In genomic region chr20:62382306-62383198, GRCh38 we compare ENCODE assay signal across 8 cellular contexts. TPM values are rescaled to one million over a fixed set of nuclear protein-coding genes. Genes with fewer than 3 reads are reported as not detected.
DNase-seq lines count a peak whose midpoint lies in the region; ATAC-seq and TF ChIP-seq lines count a peak whose summit lies in the region.

No MANE protein-coding gene starts in this region.

- H2AFZ ChIP-seq in fibroblast of lung (ENCODE audit: low read length), result no peak overlapping the region

- no peak overlapping the region for H3K4me2 ChIP-seq in fibroblast of lung (ENCODE audit: extremely low read depth, insufficient read depth, low read length)

- no peaks in the 10 kb centered on the region for H3K9me3 ChIP-seq in CD4-positive, alpha-beta T cell (ENCODE audit: control insufficient read depth, low read length)
- H3K9me3 ChIP-seq in fibroblast of lung (ENCODE audit: control insufficient read depth, insufficient read depth, low read depth, low read length), result no peaks in the 10 kb centered on the region
- H3K9me3 ChIP-seq in thoracic aorta, result no peaks in the 10 kb centered on the region

- H3K4me3 ChIP-seq in fibroblast of lung (replicated peaks in 1 of 4; ENCODE audit: control extremely low read depth in 1 of 4, insufficient read depth in 1 of 4, low read depth in 3 of 4, low read length in 4 of 4) (no peak overlapping the region), thoracic aorta (no peak overlapping the region)

- H3K4me1 ChIP-seq in fibroblast of lung (ENCODE audit: control insufficient read depth, extremely low read depth, insufficient read depth, low read length), result peaks cover 10% of the 10 kb centered on the region
- peaks cover 8 to 31% of the 10 kb centered on the region in 2 donors for H3K4me1 ChIP-seq in thoracic aorta (ENCODE audit: control insufficient read depth in 1 of 2, low read depth in 2 of 2)

- H3K79me2 ChIP-seq in fibroblast of lung (ENCODE audit: control insufficient read depth, insufficient read depth, low read length), result peaks cover 30% of the 10 kb centered on the region

- H3K9ac ChIP-seq in fibroblast of lung (ENCODE audit: insufficient read depth, low read length), result no peak overlapping the region

- peak overlapping the region; percentile 85 for H3K27ac Mint-ChIP-seq in CD4-positive, alpha-beta T cell

- peak; percentile 86 for TF ChIP-seq CTCF in CD4-positive, alpha-beta T cell (IDR thresholded peaks at IDR 0.05)
- TF ChIP-seq CTCF in fibroblast of lung (conservative IDR thresholded peaks at IDR 0.05 in 1 of 2, IDR thresholded peaks at IDR 0.05 in 1 of 2; ENCODE audit: low read depth in 1 of 2, low read length in 2 of 2), result peak; percentile 84 to 93
- peak; percentile 90 for TF ChIP-seq CTCF in thoracic aorta (IDR thresholded peaks at IDR 0.05)

- no peaks in the 10 kb centered on the region for H4K20me1 ChIP-seq in fibroblast of lung (ENCODE audit: control insufficient read depth, extremely low read depth, insufficient read depth, low read length)

- H3K4me1 Mint-ChIP-seq in CD4-positive, alpha-beta T cell (ENCODE audit: low read depth), result peaks cover 39% of the 10 kb centered on the region
- H3K4me1 Mint-ChIP-seq in activated T-cell treated with anti-CD3 and anti-CD28 coated beads, Interleukin-2, amount 50 U/mL, for 4 hours (ENCODE audit: low read depth), result peaks cover 23% of the 10 kb centered on the region

- peak; percentile 62 to 79 (median 71) for DNase-seq in CD4-positive, alpha-beta T cell
- DNase-seq in LHCN-M2 (ENCODE audit: low read depth) (peak; percentile 56), RKO (ENCODE audit: low spot score) (peak; percentile 83), fibroblast of lung (ENCODE audit: low read depth in 2 of 2) (peak; percentile 62 to 66), occipital lobe (lab: John Stamatoyannopoulos, UW) (peak; percentile 53), thoracic aorta (ENCODE audit: low spot score) (no peak)
- DNase-seq in activated T-cell treated with anti-CD3 and anti-CD28 coated beads, Interleukin-2, amount 50 U/mL, for 4 hours, result peak; percentile 73

- H3K36me3 Mint-ChIP-seq in CD4-positive, alpha-beta T cell (ENCODE audit: low read depth), result peaks cover 34% of the 10 kb centered on the region
- peaks cover 11% of the 10 kb centered on the region for H3K36me3 Mint-ChIP-seq in activated T-cell treated with anti-CD3 and anti-CD28 coated beads, Interleukin-2, amount 50 U/mL, for 4 hours (ENCODE audit: insufficient read depth)

- POLR2A ChIA-PET in CD4-positive, alpha-beta T cell (lab: Charles Lee), result interaction anchor here (1.0 kb wide), 1 partner anchor 372 kb away, joined by 6 read pairs; no protein-coding TSS in a partner anchor

- no peaks in the 10 kb centered on the region for H3K27me3 Mint-ChIP-seq in CD4-positive, alpha-beta T cell
- H3K27me3 Mint-ChIP-seq in activated T-cell treated with anti-CD3 and anti-CD28 coated beads, Interleukin-2, amount 50 U/mL, for 4 hours (ENCODE audit: low read depth), result no peaks in the 10 kb centered on the region

- H3K9me3 Mint-ChIP-seq in CD4-positive, alpha-beta T cell, result peaks cover 4% of the 10 kb centered on the region
- H3K9me3 Mint-ChIP-seq in activated T-cell treated with anti-CD3 and anti-CD28 coated beads, Interleukin-2, amount 50 U/mL, for 4 hours, result peaks cover 4% of the 10 kb centered on the region

- H3K27me3 ChIP-seq in CD4-positive, alpha-beta T cell (ENCODE audit: control insufficient read depth, insufficient read depth, low read length), result no peaks in the 10 kb centered on the region
- H3K27me3 ChIP-seq in fibroblast of lung (ENCODE audit: control insufficient read depth, insufficient read depth, low read length), result no peaks in the 10 kb centered on the region
- H3K27me3 ChIP-seq in thoracic aorta (replicated peaks; ENCODE audit: insufficient read depth), result no peaks in the 10 kb centered on the region

- ATAC-seq in CD4-positive, alpha-beta T cell (ENCODE audit: poor library complexity), result peak; percentile 74
- ATAC-seq in GM19463 (IDR thresholded peaks at IDR 0.05; ENCODE audit: unreplicated experiment) (peak; percentile 62), thoracic aorta (ENCODE audit: insufficient number of reproducible peaks, low FRiP score, low read depth) (no peak)
- ATAC-seq in activated T-cell treated with anti-CD3 and anti-CD28 coated beads, Interleukin-2, amount 50 U/mL, for 4 hours, result peak; percentile 59 to 74

- H3K4me3 Mint-ChIP-seq in CD4-positive, alpha-beta T cell, result peak overlapping the region; percentile 83
- H3K4me3 Mint-ChIP-seq in activated T-cell treated with anti-CD3 and anti-CD28 coated beads, Interleukin-2, amount 50 U/mL, for 4 hours, result no peak overlapping the region

- no peak overlapping the region for H3K27ac ChIP-seq in CD4-positive, alpha-beta T cell (ENCODE audit: low read depth, low read length)
- no peak overlapping the region for H3K27ac ChIP-seq in fibroblast of lung (ENCODE audit: insufficient read depth, low read length)
- H3K27ac ChIP-seq in thoracic aorta, result no peak overlapping the region

- intact Hi-C loops in CD4-positive, alpha-beta T cell (cut with DNase I, micrococcal nuclease), result loop anchor here (1.0 to 10.0 kb wide), 4 partner anchors 80 to 832 kb away; partner anchors contain the start of genes ADRM1 (in 2 of the 2), MRGBP (in 1 of the 2) and YTHDF1 (in 1 of the 2)

- CTCF ChIA-PET in CD4-positive, alpha-beta T cell (lab: Charles Lee), result interaction anchor here (0.6 to 1.7 kb wide), 8 partner anchors 14 to 372 kb away, joined by 3 to 12 read pairs (median 5); partner anchors contain the start of genes ADRM1 and CABLES2

- H3K36me3 ChIP-seq in fibroblast of lung (ENCODE audit: control insufficient read depth, insufficient read depth, low read length) (peaks cover 10% of the 10 kb centered on the region), thoracic aorta (no peaks in the 10 kb centered on the region)

RNA-seq across cellular contexts. Expression of gene RPS21, which starts 4.4 kb away (rescaled TPM):
- total RNA-seq in CD4-positive, alpha-beta T cell, result 1,000 to 10,000 TPM; 3,015 to 3,210 TPM
- 1,447 and 2,174 TPM in 2 replicates for total RNA-seq in LHCN-M2 (2014; rRNA removed)
- polyA plus RNA-seq in LHCN-M2 (2012), result 3,622 TPM
- total RNA-seq in activated T-cell treated with anti-CD3 and anti-CD28 coated beads, Interleukin-2, amount 50 U/mL, for 4 hours, result 1,000 to 10,000 TPM; 2,653 to 2,730 (median 2,725) TPM
- total RNA-seq in fibroblast of lung, result 718 and 867 TPM in 2 replicates
- 2,081 and 2,825 TPM in 2 replicates for polyA plus RNA-seq in fibroblast of lung
- 3,514 and 3,924 TPM in 2 replicates for polyA plus RNA-seq in fibroblast of lung (2012)
- 272 and 495 TPM in 2 replicates for polyA minus RNA-seq in fibroblast of lung (ENCODE audit: low replicate concordance)
- 715 TPM for total RNA-seq in occipital lobe
- total RNA-seq in thoracic aorta, result 1,000 to 10,000 TPM; 1,025 to 2,724 TPM

RNA-seq across cellular contexts. Expression of gene LAMA5, which starts 15.4 kb away (rescaled TPM):
- under 1 TPM; 0.16 to 0.78 TPM for total RNA-seq in CD4-positive, alpha-beta T cell
- total RNA-seq in LHCN-M2 (2014; rRNA removed), result 7.2 and 29.2 TPM in 2 replicates
- polyA plus RNA-seq in LHCN-M2 (2012), result 1.5 TPM
- total RNA-seq in activated T-cell treated with anti-CD3 and anti-CD28 coated beads, Interleukin-2, amount 50 U/mL, for 4 hours, result 1 to 10 TPM in 1 of 3 donors, under 1 TPM in 2; 0.82 to 1.0 (median 0.84) TPM
- 47.0 and 81.6 TPM in 2 replicates for total RNA-seq in fibroblast of lung
- 1.5 and 4.3 TPM in 2 replicates for polyA plus RNA-seq in fibroblast of lung
- polyA plus RNA-seq in fibroblast of lung (2012), result 22.0 and 58.2 TPM in 2 replicates
- 6.9 and 17.3 TPM in 2 replicates for polyA minus RNA-seq in fibroblast of lung (ENCODE audit: low replicate concordance)
- 11.2 TPM for total RNA-seq in occipital lobe
- total RNA-seq in thoracic aorta, result 100 to 1,000 TPM; 289 to 333 TPM

RNA-seq across cellular contexts. Expression of gene CABLES2, which starts 24.5 kb away (rescaled TPM):
- 1 to 10 TPM; 4.4 TPM for total RNA-seq in CD4-positive, alpha-beta T cell
- total RNA-seq in LHCN-M2 (2014; rRNA removed), result 7.0 and 7.2 TPM in 2 replicates
- 4.9 TPM for polyA plus RNA-seq in LHCN-M2 (2012)
- 1 to 10 TPM; 6.1 to 7.9 (median 6.9) TPM for total RNA-seq in activated T-cell treated with anti-CD3 and anti-CD28 coated beads, Interleukin-2, amount 50 U/mL, for 4 hours
- 0.51 and 0.66 TPM in 2 replicates for total RNA-seq in fibroblast of lung
- 2.9 and 4.4 TPM in 2 replicates for polyA plus RNA-seq in fibroblast of lung
- 3.4 and 5.3 TPM in 2 replicates for polyA plus RNA-seq in fibroblast of lung (2012)
- polyA minus RNA-seq in fibroblast of lung (ENCODE audit: low replicate concordance), result 7.4 and 8.2 TPM in 2 replicates
- 2.3 TPM for total RNA-seq in occipital lobe
- total RNA-seq in thoracic aorta, result 1 to 10 TPM; 2.1 to 9.2 TPM

RNA-seq across cellular contexts. Expression of gene RBBP8NL, which starts 44.8 kb away (rescaled TPM):
- not detected for total RNA-seq in CD4-positive, alpha-beta T cell
- total RNA-seq in LHCN-M2 (2014; rRNA removed) (not detected in 2 replicates), fibroblast of lung (not detected in 2 replicates), occipital lobe (not detected), thoracic aorta (not detected)
- not detected for polyA plus RNA-seq in LHCN-M2 (2012)
- not detected for total RNA-seq in activated T-cell treated with anti-CD3 and anti-CD28 coated beads, Interleukin-2, amount 50 U/mL, for 4 hours
- polyA plus RNA-seq in fibroblast of lung, result not detected in 2 replicates
- polyA plus RNA-seq in fibroblast of lung (2012), result not detected in 2 replicates
- polyA minus RNA-seq in fibroblast of lung (ENCODE audit: low replicate concordance), result not detected in 2 replicates
